Comparison of ENCODE assay signal across 13 cellular contexts in the genomic region with DNA sequence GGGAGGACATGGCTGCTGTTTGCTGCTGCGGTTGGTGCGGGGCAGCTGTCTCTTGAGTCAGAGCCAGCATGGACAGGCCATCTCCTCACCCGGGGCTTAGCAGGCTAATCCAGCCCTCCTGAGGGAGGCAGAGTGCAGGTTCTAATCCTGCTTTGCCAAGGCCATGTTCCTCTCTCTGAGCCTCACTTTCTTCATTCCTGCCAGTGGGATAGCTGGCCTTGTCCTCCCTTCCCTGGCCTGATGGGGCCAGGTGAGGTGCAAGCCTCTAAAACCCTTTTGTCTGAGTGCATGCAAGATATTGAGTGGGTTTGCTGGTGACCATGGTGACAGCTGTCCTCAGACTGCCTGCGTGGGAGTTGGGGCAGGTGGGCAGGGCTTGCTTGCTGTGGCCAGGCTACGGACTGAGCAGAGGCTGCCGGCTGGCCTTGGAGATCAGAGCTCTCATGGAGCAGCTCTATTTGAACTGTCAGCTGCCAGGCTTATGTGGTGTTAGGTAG. TPM values are rescaled to one million over a fixed set of nuclear protein-coding genes. Genes with fewer than 3 reads are reported as not detected.
DNase-seq lines count a peak whose midpoint lies in the region; ATAC-seq, FAIRE-seq and TF ChIP-seq lines count a peak whose summit lies in the region.
"Had no signal": no experiment of that assay in that cellular context is flagged by ENCODE, and none has a peak within 500 bp of the region (broad histone marks: within the 10 kb centered on the region; RNA-seq: fewer than 3 reads in every experiment).

No MANE protein-coding gene starts in this region.

- no peak for TF ChIP-seq CTCF in D721Med (IDR thresholded peaks at IDR 0.05; ENCODE audit: insufficient read depth, missing control alignments)
- no peak for TF ChIP-seq CTCF in GM13977 (IDR thresholded peaks at IDR 0.05; ENCODE audit: extremely low read depth, insufficient read depth, missing control alignments)
- peak in 1 of 7 experiments; percentile 34 for TF ChIP-seq CTCF in body of pancreas (IDR thresholded peaks at IDR 0.05)
- no peak for TF ChIP-seq CTCF in psoas muscle (IDR thresholded peaks at IDR 0.05)

- intact Hi-C loops in body of pancreas (cut with DNase I), result no loop called here
- intact Hi-C loops in psoas muscle (cut with DNase I), result no loop called here

- no peak overlapping the region for H3K4me3 ChIP-seq in body of pancreas
- no peak overlapping the region for H3K4me3 ChIP-seq in psoas muscle

- in situ Hi-C loops in GM13977 (cut with MboI; ENCODE audit: low pct_unique_long_range_greater_than_20kb, low sequenced_read_pairs, unreplicated experiment), result no loop called here

- 34 to 35% methylated on average over 5 to 6 of the region's 6 CpGs for WGBS in body of pancreas, 2 donors
- 26 to 47% (median 46%) methylated on average over 6 of the region's 6 CpGs for WGBS in psoas muscle, 3 donors

- H3K4me1 ChIP-seq in body of pancreas (peaks cover 60% of the 10 kb centered on the region), psoas muscle (peaks cover 34% of the 10 kb centered on the region)

- ATAC-seq in body of pancreas (peak; percentile 67), psoas muscle (no peak), GM19455 (IDR thresholded peaks at IDR 0.05; ENCODE audit: unreplicated experiment) (no peak), GM19467 (IDR thresholded peaks at IDR 0.05; ENCODE audit: unreplicated experiment) (no peak)
- ATAC-seq: activated T-cell treated with anti-CD3 and anti-CD28 coated beads, Interleukin-2, amount 50 U/mL, for 72 hours; SK-N-SH treated with all-trans-retinoic acid at 6 μM for 48 hours had no signal

- TF ChIP-seq POLR2A in body of pancreas (IDR thresholded peaks at IDR 0.05), result peak in 2 of 3 donors; percentile 59 to 69

- H3K27ac ChIP-seq in body of pancreas, result peak overlapping the region; percentile 65 to 88 (median 74)
- H3K27ac ChIP-seq in psoas muscle, result peak overlapping the region; percentile 7

- H3K27me3 ChIP-seq in body of pancreas (no peaks in the 10 kb centered on the region), psoas muscle (ENCODE audit: insufficient read depth in 3 of 3, low read length in 2 of 3) (no peaks in the 10 kb centered on the region)

- no peaks in the 10 kb centered on the region for H3K9me3 ChIP-seq in body of pancreas
- H3K9me3 ChIP-seq in psoas muscle, result no peaks in the 10 kb centered on the region
- H3K9me3 ChIP-seq: Caco-2 had no signal

- no peaks in the 10 kb centered on the region for H3K36me3 ChIP-seq in body of pancreas (replicated peaks in 1 of 2; ENCODE audit: insufficient read depth in 1 of 2, low read depth in 2 of 2)
- H3K36me3 ChIP-seq in psoas muscle (ENCODE audit: insufficient read depth in 1 of 2, low read depth in 1 of 2), result peaks cover 0 to 3% of the 10 kb centered on the region in 2 donors

- DNase-seq in D721Med (ENCODE audit: insufficient read length, low spot score) (peak; percentile 55), GM13977 (ENCODE audit: low spot score) (peak; percentile 47), body of pancreas (peak; percentile 88 to 95 (median 92)), psoas muscle (no peak), NCI-H2107 treated with DMSO at 0.1 percent for 48 hours (lab: John Stamatoyannopoulos, UW; ENCODE audit: unreplicated experiment) (no peak)
- DNase-seq: activated CD4-positive, CD25-positive, alpha-beta regulatory T cell; NCI-H146 had no signal

- FAIRE-seq in D721Med (lab: Jason Lieb, UNC), result no peak
- FAIRE-seq: H54 had no signal

RNA-seq across cellular contexts. Expression of a gene that starts 3.6 kb away (rescaled TPM):
- total RNA-seq in body of pancreas, result 10 to 100 TPM in 1 of 2 donors, 1 to 10 TPM in 1; 8.6 to 11.2 TPM
- total RNA-seq in psoas muscle, result 1 to 10 TPM; 2.0 to 4.4 (median 3.5) TPM
- polyA plus RNA-seq in psoas muscle, result 1 to 10 TPM; 1.3 to 7.1 (median 2.2) TPM

RNA-seq across cellular contexts. Expression of a gene that starts 3.8 kb away (rescaled TPM):
- 1 to 10 TPM; 4.6 to 5.4 TPM for total RNA-seq in body of pancreas
- 1 to 10 TPM; 4.7 to 7.0 (median 5.8) TPM for total RNA-seq in psoas muscle
- 10 to 100 TPM in 1 of 3 donors, 1 to 10 TPM in 2; 4.8 to 10.3 (median 5.0) TPM for polyA plus RNA-seq in psoas muscle

RNA-seq across cellular contexts. Expression of a gene that starts 52.8 kb away (rescaled TPM):
- 10 to 100 TPM; 25.4 to 30.3 TPM for total RNA-seq in body of pancreas
- 10 to 100 TPM in 2 of 4 donors, 1 to 10 TPM in 2; 9.1 to 15.7 (median 12.2) TPM for total RNA-seq in psoas muscle
- 10 to 100 TPM; 10.3 to 14.9 (median 11.4) TPM for polyA plus RNA-seq in psoas muscle

Comparison
In these comparisons a context has a peak if more than half of its experiments do, and no peak if none do; other contexts are left out.
1. DNase-seq: peak in D721Med (single experiment), GM13977 (single experiment) and body of pancreas (4 of 4); none in psoas muscle (0 of 2) and NCI-H2107 treated with DMSO at 0.1 percent for 48 hours (single experiment).